ENCODE assay signal across 18 cellular contexts in the genomic region with DNA sequence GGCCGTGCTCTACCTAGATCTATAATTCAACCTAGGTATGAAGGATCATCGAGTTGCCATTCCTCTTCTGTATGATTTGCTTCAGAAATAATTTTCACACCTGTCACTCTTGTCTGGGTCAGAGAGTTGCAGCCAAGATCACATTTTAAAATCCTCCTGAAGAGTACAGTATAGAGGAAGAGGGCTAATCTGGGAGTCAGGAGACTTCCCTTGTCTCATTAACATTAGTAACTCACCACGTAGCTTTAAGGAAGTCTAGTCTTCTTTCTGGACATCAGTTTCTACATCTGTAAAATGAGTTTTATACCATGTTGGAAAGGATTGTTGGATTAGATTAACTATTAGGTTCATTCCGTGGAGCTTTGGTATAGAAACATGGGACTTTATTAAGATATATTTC.
DNase-seq lines count a peak whose midpoint lies in the region; ATAC-seq, FAIRE-seq and TF ChIP-seq lines count a peak whose summit lies in the region.
"Had no signal": no experiment of that assay in that cellular context is flagged by ENCODE, and none has a peak within 500 bp of the region (broad histone marks: within the 10 kb centered on the region; RNA-seq: fewer than 3 reads in every experiment).

No MANE protein-coding gene starts in this region.

- DNase-seq in NOMO-1 treated with DMSO at 0.1 percent for 48 hours (lab: John Stamatoyannopoulos, UW; ENCODE audit: unreplicated experiment) (peak; percentile 22), NOMO-1 treated with dmso at 0.1 percent for 144 hours (lab: John Stamatoyannopoulos, UW; ENCODE audit: unreplicated experiment) (no peak), MV-4-11 (lab: John Stamatoyannopoulos, UW) (peak; percentile 6), K562 (ENCODE audit: extremely low read depth in 1 of 4, low spot score in 3 of 4) (no peak), upper lobe of right lung (no peak)
- no peak for DNase-seq in T-helper 2 cell treated with Interferon-gamma antibody and Interleukin-4, amounts not matched to agents 5 μg/mL and 100 μg/mL, for 36 hours (ENCODE audit: low spot score)
- no peak for DNase-seq in activated naive CD4-positive, alpha-beta T cell (lab: John Stamatoyannopoulos, UW)
- DNase-seq: 8988T; Calu3; CD8-positive, alpha-beta T cell; DMS79 treated with DMSO at 0.1 percent for 48 hours; EL; GM23248 had no signal

- TF ChIP-seq POLR2A in K562 (conservative IDR thresholded peaks at IDR 0.05): no peak

- ATAC-seq in K562: no peak
- peak; percentile 65 for ATAC-seq in upper lobe of right lung
- no peak for ATAC-seq in GM19467 (IDR thresholded peaks at IDR 0.05; ENCODE audit: unreplicated experiment)
- ATAC-seq: CD8-positive, alpha-beta T cell had no signal

- peaks cover 0 to 22% of the 10 kb centered on the region in 2 experiments; a peak in 3 of 5 replicates for H3K4me1 ChIP-seq in K562 (replicated peaks in 1 of 2; ENCODE audit: control insufficient read depth in 2 of 2, insufficient read depth in 2 of 2, low read length in 2 of 2)
- H3K4me1 ChIP-seq in upper lobe of right lung: no peaks in the 10 kb centered on the region
- H3K4me1 ChIP-seq: BLaER1, HAP-1 had no signal

- no peaks in the 10 kb centered on the region for H3K4me1 Mint-ChIP-seq in T-helper 2 cell treated with Interferon-gamma antibody and Interleukin-4, amounts not matched to agents 5 μg/mL and 100 μg/mL, for 36 hours (ENCODE audit: low read depth)

- H3K9me3 ChIP-seq in K562 (replicated peaks; ENCODE audit: control insufficient read depth, insufficient read depth, low read depth, low read length) (no peaks in the 10 kb centered on the region), upper lobe of right lung (no peaks in the 10 kb centered on the region)
- H3K9me3 ChIP-seq: BLaER1, HAP-1 had no signal

- H3K4me2 ChIP-seq in K562 (ENCODE audit: insufficient read depth, low read length): no peak overlapping the region
- H3K4me2 ChIP-seq: BLaER1 had no signal

- no peak overlapping the region for H3K27ac Mint-ChIP-seq in T-helper 2 cell treated with Interferon-gamma antibody and Interleukin-4, amounts not matched to agents 5 μg/mL and 100 μg/mL, for 36 hours
- H3K27ac Mint-ChIP-seq: CD8-positive, alpha-beta T cell had no signal

- no peaks in the 10 kb centered on the region for H3K36me3 ChIP-seq in K562 (ENCODE audit: control insufficient read depth, insufficient read depth, low read length)
- no peaks in the 10 kb centered on the region for H3K36me3 ChIP-seq in upper lobe of right lung
- H3K36me3 ChIP-seq: BLaER1, HAP-1 had no signal

- H3K79me2 ChIP-seq in K562 (ENCODE audit: control insufficient read depth, insufficient read depth, low read length): no peaks in the 10 kb centered on the region

- in situ Hi-C loops in K562 (cut with MboI): no loop called here

- POLR2A ChIA-PET in K562 (lab: Yijun Ruan, JAX): interaction anchor here (0.7 kb wide), 1 partner anchor 8 kb away, joined by 3 read pairs; no protein-coding TSS in a partner anchor

- WGBS in K562 (ENCODE audit: insufficient coverage, low coverage, missing lambda C conversion rate): 13% methylated on average over 4 of the region's 4 CpGs

- no peak overlapping the region for H3K9ac ChIP-seq in K562 (ENCODE audit: insufficient read depth in 1 of 2, low read depth in 2 of 2, low read length in 2 of 2)
- H3K9ac ChIP-seq: BLaER1, GM23248 had no signal

- TF ChIP-seq CTCF in K562 (IDR thresholded peaks at IDR 0.05 in 2 of 3, conservative IDR thresholded peaks at IDR 0.05 in 1 of 3; ENCODE audit: insufficient read depth in 2 of 3, low read depth in 1 of 3, low read length in 3 of 3): no peak
- no peak for TF ChIP-seq CTCF in upper lobe of right lung (IDR thresholded peaks at IDR 0.05)

- no peak overlapping the region for H3K4me3 Mint-ChIP-seq in T-helper 2 cell treated with Interferon-gamma antibody and Interleukin-4, amounts not matched to agents 5 μg/mL and 100 μg/mL, for 36 hours
- H3K4me3 Mint-ChIP-seq: CD8-positive, alpha-beta T cell had no signal

- no peak for TF ChIP-seq RAD21 in K562 (CRISPR knock-in tag; conservative IDR thresholded peaks at IDR 0.05 in 1 of 2, IDR thresholded peaks at IDR 0.05 in 1 of 2)

- H3K27ac ChIP-seq in K562 (ENCODE audit: extremely low read depth, low read depth, low read length) (no peak overlapping the region), upper lobe of right lung (no peak overlapping the region)
- H3K27ac ChIP-seq: BLaER1, GM23248 had no signal

- CTCF ChIA-PET in K562 (lab: Yijun Ruan, JAX; ENCODE audit: low intra/inter-chr PET ratio): no interaction called here

- TF ChIP-seq EP300 in K562 (IDR thresholded peaks at IDR 0.05; ENCODE audit: low read length): no peak

- H3K27me3 ChIP-seq in K562 (ENCODE audit: control insufficient read depth in 2 of 2, insufficient read depth in 2 of 2, low read length in 2 of 2) (no peaks in the 10 kb centered on the region), upper lobe of right lung (no peaks in the 10 kb centered on the region)
- H3K27me3 ChIP-seq: BLaER1 had no signal

- peak overlapping the region; percentile 25 for H2AFZ ChIP-seq in K562 (ENCODE audit: low read depth, low read length)
- H2AFZ ChIP-seq: GM23248 had no signal

- intact Hi-C loops in K562 (cut with micrococcal nuclease) (no loop called here), upper lobe of right lung (cut with DNase I) (no loop called here)

- no peak for FAIRE-seq in K562 (lab: Jason Lieb, UNC)
- FAIRE-seq: GM12891, GM19239 had no signal

- H4K20me1 ChIP-seq in K562 (replicated peaks; ENCODE audit: control insufficient read depth, insufficient read depth, low read length): no peaks in the 10 kb centered on the region
- H4K20me1 ChIP-seq: BLaER1 had no signal

- H3K4me3 ChIP-seq in K562: no peak overlapping the region
- no peak overlapping the region for H3K4me3 ChIP-seq in upper lobe of right lung
- H3K4me3 ChIP-seq: BLaER1, GM23248, HAP-1 had no signal

- no peaks in the 10 kb centered on the region for H3K27me3 Mint-ChIP-seq in T-helper 2 cell treated with Interferon-gamma antibody and Interleukin-4, amounts not matched to agents 5 μg/mL and 100 μg/mL, for 36 hours (ENCODE audit: low read depth)

- H3K9me1 ChIP-seq in K562 (ENCODE audit: control insufficient read depth, insufficient read depth, low read length): no peaks in the 10 kb centered on the region

- no TSS peak for BruUV-seq in K562 (replicated peaks; lab: Mats Ljungman, UMichigan)

- H3K36me3 Mint-ChIP-seq in T-helper 2 cell treated with Interferon-gamma antibody and Interleukin-4, amounts not matched to agents 5 μg/mL and 100 μg/mL, for 36 hours (ENCODE audit: low read depth): no peaks in the 10 kb centered on the region
- H3K36me3 Mint-ChIP-seq: CD8-positive, alpha-beta T cell had no signal

- no peaks in the 10 kb centered on the region for H3K9me3 Mint-ChIP-seq in T-helper 2 cell treated with Interferon-gamma antibody and Interleukin-4, amounts not matched to agents 5 μg/mL and 100 μg/mL, for 36 hours
- H3K9me3 Mint-ChIP-seq: CD8-positive, alpha-beta T cell had no signal

TF ChIP-seq in K562, 482 proteins besides CTCF, POLR2A, EP300 and RAD21:
- no peak for TF ChIP-seq ZNF174 (CRISPR knock-in tag; IDR thresholded peaks at IDR 0.05)
- TF ChIP-seq ZFPM2 (CRISPR knock-in tag; IDR thresholded peaks at IDR 0.05): no peak

Comparison
In these comparisons a context has a peak if more than half of its experiments do, and no peak if none do; other contexts are left out.
1. DNase-seq: peak in NOMO-1 treated with DMSO at 0.1 percent for 48 hours (single experiment) and MV-4-11 (single experiment); none in NOMO-1 treated with dmso at 0.1 percent for 144 hours (single experiment), K562 (0 of 4), upper lobe of right lung (single experiment), T-helper 2 cell treated with Interferon-gamma antibody and Interleukin-4, amounts not matched to agents 5 μg/mL and 100 μg/mL, for 36 hours (single experiment) and activated naive CD4-positive, alpha-beta T cell (0 of 4).